ENCODE assay signal across 8 cellular contexts in genomic region chr3:125374501-125374995, GRCh38. TPM values are rescaled to one million over a fixed set of nuclear protein-coding genes. Genes with fewer than 3 reads are reported as not detected.
DNase-seq lines count a peak whose midpoint lies in the region; ATAC-seq and TF ChIP-seq lines count a peak whose summit lies in the region.

No MANE protein-coding gene starts in this region.

- no peak overlapping the region for H2BK12ac ChIP-seq in trophoblast cell (ENCODE audit: low read length)

- TF ChIP-seq POLR2A in Peyer's patch (IDR thresholded peaks at IDR 0.05) (no peak), adrenal gland (IDR thresholded peaks at IDR 0.05) (peak in 1 of 2 donors; percentile 18)

- H3K4me3 ChIP-seq in Peyer's patch (peak overlapping the region; percentile 66 to 98 (median 92)), adrenal gland (peak overlapping the region; percentile 27 to 95 (median 76)), left ventricle myocardium inferior (peak overlapping the region; percentile 82), trophoblast cell (ENCODE audit: low read depth, low read length) (peak overlapping the region; percentile 83)

- H4K12ac ChIP-seq in trophoblast cell (ENCODE audit: low read depth, low read length): no peak overlapping the region

- H3K18ac ChIP-seq in trophoblast cell (ENCODE audit: low read length): peak overlapping the region; percentile 34

- H4K8ac ChIP-seq in trophoblast cell (ENCODE audit: low read depth, low read length): peak overlapping the region; percentile 88

- TF ChIP-seq CTCF in Peyer's patch (IDR thresholded peaks at IDR 0.05) (no peak), adrenal gland (IDR thresholded peaks at IDR 0.05) (no peak), left ventricle myocardium inferior (IDR thresholded peaks at IDR 0.05; ENCODE audit: borderline replicate concordance) (no peak)

- H3K27me3 ChIP-seq in Peyer's patch (no peaks in the 10 kb centered on the region), adrenal gland (no peaks in the 10 kb centered on the region), left ventricle myocardium inferior (ENCODE audit: low read depth) (no peaks in the 10 kb centered on the region), trophoblast cell (ENCODE audit: insufficient read depth, low read length) (no peaks in the 10 kb centered on the region)

- H2BK120ac ChIP-seq in trophoblast cell (ENCODE audit: insufficient read depth, low read length, poor library complexity): peak overlapping the region; percentile 6

- WGBS in adrenal gland, 4 donors: 0 to 1% (median 1%) methylated on average over 20 to 26 of the region's 26 CpGs
- no CpG with 5 or more reads among the region's 26 CpGs for WGBS in trophoblast cell (ENCODE audit: extremely low coverage, insufficient coverage, insufficient read length)

- peak overlapping the region; percentile 80 for H2AK5ac ChIP-seq in trophoblast cell (ENCODE audit: low read length)

- intact Hi-C loops in adrenal gland (cut with DNase I): no loop called here
- intact Hi-C loops in left ventricle myocardium inferior (cut with micrococcal nuclease): no loop called here

- DNase-seq in SKM-1 treated with dmso at 0.1 percent for 144 hours (lab: John Stamatoyannopoulos, UW; ENCODE audit: unreplicated experiment): peak; percentile 5
- DNase-seq in SKM-1 (lab: John Stamatoyannopoulos, UW; ENCODE audit: unreplicated experiment): no peak
- DNase-seq in Peyer's patch: peak; percentile 16 to 63 (median 59)
- peak; percentile 27 to 64 (median 46) for DNase-seq in adrenal gland
- peak; percentile 23 for DNase-seq in left ventricle myocardium inferior
- peak in 1 of 2 donors; percentile 24 for DNase-seq in trophoblast cell

- peak overlapping the region; percentile 58 for H4K91ac ChIP-seq in trophoblast cell (ENCODE audit: low read depth, low read length)

- peak overlapping the region; percentile 30 for H2AFZ ChIP-seq in trophoblast cell (ENCODE audit: insufficient read depth, low read length, poor library complexity)

- H3K79me1 ChIP-seq in trophoblast cell (ENCODE audit: low read length): peaks cover 13% of the 10 kb centered on the region

- peak overlapping the region; percentile 90 to 95 (median 92) for H3K27ac ChIP-seq in Peyer's patch
- H3K27ac ChIP-seq in adrenal gland: peak overlapping the region in 4 of 5 donors; percentile 91 to 97 (median 95)
- peak overlapping the region; percentile 97 for H3K27ac ChIP-seq in left ventricle myocardium inferior (replicated peaks)
- peak overlapping the region; percentile 46 for H3K27ac ChIP-seq in trophoblast cell (ENCODE audit: low read depth, low read length)

- peak overlapping the region; percentile 75 for H3K4me2 ChIP-seq in trophoblast cell (ENCODE audit: low read length)

- peaks cover 19% of the 10 kb centered on the region for H3K79me2 ChIP-seq in trophoblast cell (ENCODE audit: control insufficient read depth, insufficient read depth, low read length, poor library complexity)

- H3K9me3 ChIP-seq in Peyer's patch: no peaks in the 10 kb centered on the region
- no peaks in the 10 kb centered on the region for H3K9me3 ChIP-seq in adrenal gland (replicated peaks in 1 of 3)
- no peaks in the 10 kb centered on the region for H3K9me3 ChIP-seq in left ventricle myocardium inferior (replicated peaks)
- no peaks in the 10 kb centered on the region for H3K9me3 ChIP-seq in trophoblast cell (ENCODE audit: insufficient read depth, low read depth, low read length)

- no peak overlapping the region for H3K23ac ChIP-seq in trophoblast cell (ENCODE audit: low read length)

- peak overlapping the region; percentile 81 for H3K4ac ChIP-seq in trophoblast cell (ENCODE audit: low read depth, low read length)

- peak overlapping the region; percentile 56 for H3K14ac ChIP-seq in trophoblast cell (ENCODE audit: low read length)

- peak; percentile 23 for ATAC-seq in HG03045 (IDR thresholded peaks at IDR 0.05; ENCODE audit: unreplicated experiment)
- no peak for ATAC-seq in GM18858 (IDR thresholded peaks at IDR 0.05; ENCODE audit: unreplicated experiment)

- peak overlapping the region; percentile 50 for H2BK5ac ChIP-seq in trophoblast cell (ENCODE audit: low read depth, low read length, poor library complexity)

- H3K9ac ChIP-seq in trophoblast cell (ENCODE audit: low read length): peak overlapping the region; percentile 74

- H3K4me1 ChIP-seq in Peyer's patch (peaks cover 0 to 13% (median 5%) of the 10 kb centered on the region in 4 donors), adrenal gland (replicated peaks in 1 of 2) (peaks cover 16 to 17% of the 10 kb centered on the region in 2 donors), left ventricle myocardium inferior (peaks cover 62% of the 10 kb centered on the region), trophoblast cell (ENCODE audit: control insufficient read depth in 1 of 2, insufficient read depth in 2 of 2, low read length in 2 of 2) (peaks cover 0 to 9% of the 10 kb centered on the region in 2 experiments)

- no peaks in the 10 kb centered on the region for H3K36me3 ChIP-seq in Peyer's patch
- H3K36me3 ChIP-seq in adrenal gland (replicated peaks in 1 of 2): no peaks in the 10 kb centered on the region
- no peaks in the 10 kb centered on the region for H3K36me3 ChIP-seq in left ventricle myocardium inferior
- no peaks in the 10 kb centered on the region for H3K36me3 ChIP-seq in trophoblast cell (ENCODE audit: control insufficient read depth in 1 of 2, insufficient read depth in 2 of 2, low read length in 2 of 2)

RNA-seq across cellular contexts. Expression of gene ZNF148, which starts 0.6 kb away (rescaled TPM):
- total RNA-seq in Peyer's patch (10 to 100 TPM; 17.7 to 48.7 (median 24.7) TPM), adrenal gland (10 to 100 TPM; 17.4 to 58.2 (median 37.2) TPM), left ventricle myocardium inferior (45.7 TPM)
- 10 to 100 TPM in 1 of 3 donors, 1 to 10 TPM in 2; 3.0 to 30.4 (median 4.9) TPM for polyA plus RNA-seq in adrenal gland
- 16.7 and 17.6 TPM in 2 replicates for polyA plus RNA-seq in trophoblast cell (2013)

Comparison
In these comparisons a context has a peak if more than half of its experiments do, and no peak if none do; other contexts are left out.
1. H3K27ac ChIP-seq: peak in every context shown above with its lines; median percentile 97 in left ventricle myocardium inferior; 95 in adrenal gland; 92 in Peyer's patch; 46 in trophoblast cell.